Comparison of ENCODE assay signal across 8 cellular contexts in the genomic region with DNA sequence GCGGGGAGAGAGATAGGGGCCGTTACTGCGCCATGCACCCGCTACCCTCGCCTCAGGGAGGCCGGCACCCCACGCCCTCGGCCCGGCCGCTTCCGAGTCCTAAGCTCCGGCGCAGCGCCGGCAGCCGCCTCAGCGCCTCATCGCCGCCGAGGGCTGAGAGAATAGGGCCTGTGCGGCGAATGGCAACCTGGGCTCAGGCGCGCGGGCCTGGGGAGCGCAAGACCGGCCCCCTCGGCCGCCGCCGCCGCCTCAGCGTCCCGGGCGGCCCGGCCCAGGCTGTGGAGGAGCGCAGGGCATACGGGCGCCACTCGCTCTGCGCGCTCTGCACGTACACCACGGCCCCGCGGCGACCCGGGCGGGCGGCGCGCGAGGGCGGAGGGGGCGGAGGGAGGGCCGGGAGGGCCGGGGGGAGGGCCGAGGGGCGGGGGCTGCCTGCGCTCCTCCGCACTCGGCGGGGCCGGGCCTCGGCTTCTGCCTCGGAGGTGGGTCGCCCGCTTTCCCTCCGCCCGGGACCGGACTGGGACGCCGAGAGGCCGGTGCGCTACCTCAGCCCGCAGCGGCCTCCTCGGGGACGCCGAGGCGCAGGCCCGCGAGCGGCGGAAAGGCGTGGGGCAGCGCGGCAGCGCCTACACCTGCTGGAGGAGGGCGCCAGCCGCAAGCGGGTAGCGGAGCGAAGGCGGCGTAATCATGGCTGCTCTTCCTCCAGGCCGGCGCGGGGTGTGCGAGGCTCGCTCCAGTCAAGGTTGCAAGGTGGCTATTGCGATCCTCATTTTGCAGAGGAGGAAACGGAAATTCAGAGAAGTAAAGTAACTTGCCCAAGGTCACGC. TPM values are rescaled to one million over a fixed set of nuclear protein-coding genes. Genes with fewer than 3 reads are reported as not detected.
DNase-seq lines count a peak whose midpoint lies in the region; ATAC-seq and TF ChIP-seq lines count a peak whose summit lies in the region.

A gene (minus strand): TSS at position 317 of the 827 bp plus-strand sequence. CDS start 399 bp downstream, outside the sequence.

- no peaks in the 10 kb centered on the region for H3K9me2 ChIP-seq in PC-3 (replicated peaks; ENCODE audit: low read length)

- no peaks in the 10 kb centered on the region for H3F3A ChIP-seq in PC-3 (ENCODE audit: low read length, unreplicated experiment)

- H3K4me3 ChIP-seq in PC-3 (ENCODE audit: low read length) (peak within 1 kb of the TSS; percentile 85), epithelial cell of proximal tubule (ENCODE audit: low read depth, low read length) (peak within 1 kb of the TSS; percentile 77), mucosa of stomach (ENCODE audit: low read length) (peak within 1 kb of the TSS; percentile 44)

- H3K27me3 ChIP-seq in PC-3 (ENCODE audit: low read length), result no peaks in the 10 kb centered on the region
- no peaks in the 10 kb centered on the region for H3K27me3 ChIP-seq in mucosa of stomach (ENCODE audit: control insufficient read depth, insufficient read depth, low read length)

- H3K9me3 ChIP-seq in PC-3 (ENCODE audit: low read length), result no peaks in the 10 kb centered on the region
- no peaks in the 10 kb centered on the region for H3K9me3 ChIP-seq in mucosa of stomach (ENCODE audit: control insufficient read depth, low read length)

- DNase-seq in DMS114 treated with DMSO at 0.1 percent for 48 hours (lab: John Stamatoyannopoulos, UW; ENCODE audit: unreplicated experiment) (peak; percentile 59), HuH-7 (ENCODE audit: low spot score) (peak; percentile 79), PC-3 (peak; percentile 88), activated T-cell treated with anti-CD3 and anti-CD28 coated beads for 48 hours (ENCODE audit: low read depth) (peak; percentile 84), epithelial cell of proximal tubule (ENCODE audit: low read depth) (peak; percentile 70)
- DNase-seq in stimulated activated CD8-positive, alpha-beta memory T cell treated with anti-CD3 and anti-CD28 coated beads, Interleukin-4, amount 100 ng/mL, for 48 hours, result peak; percentile 82

- H2AFZ ChIP-seq in PC-3 (ENCODE audit: low read length), result peak within 1 kb of the TSS; percentile 77

- peak within 1 kb of the TSS; percentile 91 for H3K4me2 ChIP-seq in PC-3 (ENCODE audit: low read length)

- peak; percentile 76 for ATAC-seq in GM21526 (IDR thresholded peaks at IDR 0.05; ENCODE audit: low FRiP score, unreplicated experiment)
- peak; percentile 69 for ATAC-seq in PC-3

- TF ChIP-seq CTCF in PC-3 (conservative IDR thresholded peaks at IDR 0.05; ENCODE audit: low read depth, low read length), result peak; percentile 48
- peak; percentile 46 for TF ChIP-seq CTCF in epithelial cell of proximal tubule (conservative IDR thresholded peaks at IDR 0.05; ENCODE audit: low read depth, low read length)

- POLR2A ChIA-PET in PC-3 (lab: Charles Lee; ENCODE audit: unreplicated experiment), result no interaction called here

- no TSS peak for BruUV-seq in PC-3 (replicated peaks; lab: Mats Ljungman, UMichigan)

- H3K27ac ChIP-seq in PC-3 (ENCODE audit: low read length), result peak within 1 kb of the TSS; percentile 77

- H3K4me1 ChIP-seq in PC-3 (ENCODE audit: insufficient read depth, low read length), result peaks cover 43% of the 10 kb centered on the region
- peaks cover 13% of the 10 kb centered on the region for H3K4me1 ChIP-seq in mucosa of stomach (ENCODE audit: control insufficient read depth, insufficient read depth, low read length)

- H4K20me1 ChIP-seq in PC-3 (ENCODE audit: low read length), result peaks cover 35% of the 10 kb centered on the region

- intact Hi-C loops in PC-3 (cut with micrococcal nuclease), result loop anchor here (1.0 to 5.0 kb wide), 3 partner anchors 106 to 181 kb away; a partner anchor contains a TSS

- H3K36me3 ChIP-seq in PC-3 (ENCODE audit: low read depth, low read length) (no peaks in the 10 kb centered on the region), mucosa of stomach (ENCODE audit: control insufficient read depth, insufficient read depth, low read length) (no peaks in the 10 kb centered on the region)

- peaks cover 45% of the 10 kb centered on the region for H3K79me2 ChIP-seq in PC-3 (ENCODE audit: low read length)

- peak within 1 kb of the TSS; percentile 66 for H3K9ac ChIP-seq in PC-3 (ENCODE audit: low read length)
- peak within 1 kb of the TSS; percentile 84 for H3K9ac ChIP-seq in mucosa of stomach (ENCODE audit: low read length)

- CTCF ChIA-PET in PC-3 (lab: Charles Lee), result interaction anchor here (0.6 kb wide), 1 partner anchor 44 kb away, joined by 3 read pairs; no protein-coding TSS in a partner anchor

RNA-seq across cellular contexts. Expression of the gene that starts here (rescaled TPM):
- total RNA-seq in PC-3 (2014; rRNA removed), result 37.0 and 44.9 TPM in 2 replicates
- 34.5 and 38.6 TPM in 2 replicates for total RNA-seq in epithelial cell of proximal tubule

Comparison
In these comparisons a context has a peak if more than half of its experiments do, and no peak if none do; other contexts are left out.
1. Peak in every context shown above with its lines: DNase-seq, ATAC-seq, H3K4me3 ChIP-seq and H3K27ac ChIP-seq.